In the genomic region with DNA sequence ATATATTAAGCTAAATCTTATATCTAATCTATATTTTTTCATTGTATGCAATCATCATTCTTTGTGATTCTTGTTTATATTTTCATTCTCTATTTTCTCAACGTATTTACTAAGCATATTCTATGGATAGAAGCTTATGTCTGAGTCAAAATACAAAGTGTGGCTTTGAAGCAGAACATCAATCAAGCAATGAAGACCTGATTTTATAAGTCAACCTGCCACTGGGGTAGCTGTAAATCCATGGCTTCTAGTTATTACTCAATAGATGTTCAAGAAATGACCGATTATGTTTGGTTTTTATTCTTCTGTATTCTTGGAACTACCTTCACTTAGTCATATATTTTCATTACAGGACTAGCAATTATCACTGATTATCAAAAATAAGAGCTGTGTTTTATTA, we compare ENCODE assay signal across 1 cellular context.
TF ChIP-seq lines count a peak whose summit lies in the region.

No MANE protein-coding gene starts in this region.

TF ChIP-seq in HEK293, 187 proteins besides CTCF, POLR2A, EP300 and RAD21 (continued from another document):
- TF ChIP-seq, protein P1, sequence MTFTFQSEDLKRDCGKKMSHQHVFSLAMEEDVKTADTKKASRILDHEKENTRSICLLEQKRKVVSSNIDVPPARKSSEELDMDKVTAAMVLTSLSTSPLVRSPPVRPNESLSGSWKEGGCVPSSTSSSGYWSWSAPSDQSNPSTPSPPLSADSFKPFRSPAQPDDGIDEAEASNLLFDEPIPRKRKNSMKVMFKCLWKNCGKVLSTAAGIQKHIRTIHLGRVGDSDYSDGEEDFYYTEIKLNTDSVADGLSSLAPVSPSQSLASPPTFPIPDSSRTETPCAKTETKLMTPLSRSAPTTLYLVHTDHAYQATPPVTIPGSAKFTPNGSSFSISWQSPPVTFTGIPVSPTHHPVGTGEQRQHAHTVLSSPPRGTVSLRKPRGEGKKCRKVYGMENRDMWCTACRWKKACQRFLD (tag by site-specific recombination; IDR thresholded peaks at IDR 0.05): no peak
- TF ChIP-seq ZNF2 (tag by site-specific recombination; IDR thresholded peaks at IDR 0.05): no peak
